16 cellular contexts compared by ENCODE assay signal in the genomic region with DNA sequence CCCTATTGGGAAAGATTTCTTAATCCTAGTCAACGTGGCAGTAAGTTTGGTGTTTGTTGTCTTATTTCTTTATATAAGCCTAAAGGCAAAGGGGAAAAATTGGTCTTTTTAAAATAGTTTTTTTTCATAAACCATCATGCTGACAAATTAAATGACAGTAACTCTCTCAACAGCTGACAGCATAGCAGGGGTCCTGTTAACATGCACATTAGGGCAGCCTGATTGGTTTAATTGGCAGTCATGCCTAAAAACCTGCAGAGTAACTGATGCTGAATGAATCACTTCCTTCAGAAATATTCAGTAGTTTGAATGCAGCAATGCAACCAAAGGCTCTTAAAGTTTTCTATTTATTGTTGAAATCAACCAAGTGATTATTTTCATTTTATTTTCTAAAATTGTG.
A peak's percentile ranks its signal among the peaks of the same experiment; 100 is the strongest.
DNase-seq lines count a peak whose midpoint lies in the region; ATAC-seq, FAIRE-seq and TF ChIP-seq lines count a peak whose summit lies in the region.
"Had no signal": no experiment of that assay in that cellular context is flagged by ENCODE, and none has a peak within 500 bp of the region (broad histone marks: within the 10 kb centered on the region; RNA-seq: fewer than 3 reads in every experiment).

No MANE protein-coding gene starts in this region.

- no peak overlapping the region for H2AFZ ChIP-seq in endothelial cell of umbilical vein (ENCODE audit: low read depth, low read length)
- H2AFZ ChIP-seq: PC-9 had no signal

- POLR2A ChIA-PET in endothelial cell of umbilical vein (lab: Charles Lee), result no interaction called here
- POLR2A ChIA-PET in naive thymus-derived CD8-positive, alpha-beta T cell (lab: Charles Lee), result no interaction called here

- H3K4me1 Mint-ChIP-seq in naive thymus-derived CD8-positive, alpha-beta T cell, result peaks cover 0 to 7% (median 0%) of the 10 kb centered on the region in 4 donors
- H3K4me1 Mint-ChIP-seq in activated naive CD8-positive, alpha-beta T cell treated with anti-CD3 and anti-CD28 coated beads, Interleukin-2, amount 50 U/mL, for 24 hours, result no peaks in the 10 kb centered on the region
- H3K4me1 Mint-ChIP-seq: B cell had no signal

- no peak overlapping the region for H3K4me3 Mint-ChIP-seq in naive thymus-derived CD8-positive, alpha-beta T cell
- no peak overlapping the region for H3K4me3 Mint-ChIP-seq in activated naive CD8-positive, alpha-beta T cell treated with anti-CD3 and anti-CD28 coated beads, Interleukin-2, amount 50 U/mL, for 24 hours
- H3K4me3 Mint-ChIP-seq: B cell; CD4-positive, alpha-beta T cell had no signal

- dilution Hi-C loops in endothelial cell of umbilical vein (cut with MboI; ENCODE audit: extremely low pct_ligation_motif_present, low sequenced_read_pairs), result no loop called here

- CTCF ChIA-PET in endothelial cell of umbilical vein (lab: Charles Lee), result no interaction called here

- no peaks in the 10 kb centered on the region for H4K20me1 ChIP-seq in endothelial cell of umbilical vein (replicated peaks; ENCODE audit: control insufficient read depth, extremely low read depth, insufficient read depth, low read length)

- intact Hi-C loops in endothelial cell of umbilical vein (cut with micrococcal nuclease), result no loop called here

- peak; percentile 35 for DNase-seq in DMS 273 (lab: John Stamatoyannopoulos, UW; ENCODE audit: unreplicated experiment)
- peak; percentile 13 for DNase-seq in HT1080 (ENCODE audit: low read depth)
- DNase-seq in NCI-H446 treated with DMSO at 0.1 percent for 48 hours (lab: John Stamatoyannopoulos, UW), result peak; percentile 68
- DNase-seq in endothelial cell of umbilical vein (ENCODE audit: low read depth, low spot score), result peak; percentile 19
- no peak for DNase-seq in AG20443 (ENCODE audit: low spot score)
- no peak for DNase-seq in naive thymus-derived CD8-positive, alpha-beta T cell
- DNase-seq in activated naive CD8-positive, alpha-beta T cell treated with anti-CD3 and anti-CD28 coated beads, Interleukin-2, amount 50 U/mL, for 24 hours, result no peak
- DNase-seq in effector CD8-positive, alpha-beta T cell (lab: John Stamatoyannopoulos, UW), result no peak
- DNase-seq: CD4-positive, alpha-beta T cell; DND-41; NCI-H1092; NCI-H2029; NCI-H526; PC-9 had no signal

- no peak overlapping the region for H3K27ac Mint-ChIP-seq in naive thymus-derived CD8-positive, alpha-beta T cell
- H3K27ac Mint-ChIP-seq in activated naive CD8-positive, alpha-beta T cell treated with anti-CD3 and anti-CD28 coated beads, Interleukin-2, amount 50 U/mL, for 24 hours, result no peak overlapping the region
- H3K27ac Mint-ChIP-seq: B cell; CD4-positive, alpha-beta T cell had no signal

- H3K4me2 ChIP-seq in endothelial cell of umbilical vein (ENCODE audit: insufficient read depth, low read length), result no peak overlapping the region
- H3K4me2 ChIP-seq: PC-9 had no signal

- BruUV-seq in endothelial cell of umbilical vein (replicated peaks; lab: Mats Ljungman, UMichigan), result no TSS peak

- no peaks in the 10 kb centered on the region for H3K79me2 ChIP-seq in endothelial cell of umbilical vein (ENCODE audit: control insufficient read depth, insufficient read depth, low read length)

- peaks cover 22% of the 10 kb centered on the region for H3K4me1 ChIP-seq in endothelial cell of umbilical vein (ENCODE audit: control insufficient read depth, extremely low read depth, insufficient read depth, low read length)

- H3K9me3 ChIP-seq in endothelial cell of umbilical vein (replicated peaks; ENCODE audit: control insufficient read depth, insufficient read depth, low read length), result no peaks in the 10 kb centered on the region

- peak overlapping the region; percentile 68 for H3K27ac ChIP-seq in endothelial cell of umbilical vein (ENCODE audit: insufficient read depth, low read depth, low read length)
- H3K27ac ChIP-seq: PC-9 had no signal

- no peak for TF ChIP-seq POLR2A in endothelial cell of umbilical vein (IDR thresholded peaks at IDR 0.05; ENCODE audit: low read depth, low read length)

- peaks cover 14 to 66% (median 55%) of the 10 kb centered on the region in 3 donors for H3K36me3 Mint-ChIP-seq in naive thymus-derived CD8-positive, alpha-beta T cell
- H3K36me3 Mint-ChIP-seq in activated naive CD8-positive, alpha-beta T cell treated with anti-CD3 and anti-CD28 coated beads, Interleukin-2, amount 50 U/mL, for 24 hours (ENCODE audit: low read depth), result peaks cover 46% of the 10 kb centered on the region

- H3K9ac ChIP-seq in endothelial cell of umbilical vein (replicated peaks; ENCODE audit: extremely low read depth, insufficient read depth, low read length), result no peak overlapping the region

- TF ChIP-seq CTCF in endothelial cell of umbilical vein (IDR thresholded peaks at IDR 0.05; ENCODE audit: extremely low read depth in 1 of 2, insufficient read depth in 1 of 2, low read depth in 1 of 2, low read length in 2 of 2), result no peak

- FAIRE-seq in endothelial cell of umbilical vein (lab: Jason Lieb, UNC), result peak; percentile 21

- no peaks in the 10 kb centered on the region for H3K27me3 Mint-ChIP-seq in naive thymus-derived CD8-positive, alpha-beta T cell
- H3K27me3 Mint-ChIP-seq in activated naive CD8-positive, alpha-beta T cell treated with anti-CD3 and anti-CD28 coated beads, Interleukin-2, amount 50 U/mL, for 24 hours, result no peaks in the 10 kb centered on the region
- H3K27me3 Mint-ChIP-seq: B cell; CD4-positive, alpha-beta T cell had no signal

- peaks cover 2% of the 10 kb centered on the region for H3K9me1 ChIP-seq in endothelial cell of umbilical vein (replicated peaks; ENCODE audit: control insufficient read depth, extremely low read depth, insufficient read depth, low read length)

- no peak for ATAC-seq in naive thymus-derived CD8-positive, alpha-beta T cell
- no peak for ATAC-seq in activated naive CD8-positive, alpha-beta T cell treated with anti-CD3 and anti-CD28 coated beads, Interleukin-2, amount 50 U/mL, for 24 hours
- ATAC-seq: HCT116 had no signal

- no peak overlapping the region for H3K4me3 ChIP-seq in endothelial cell of umbilical vein (replicated peaks in 1 of 3; ENCODE audit: insufficient read depth in 1 of 3, low read depth in 1 of 3, low read length in 3 of 3)
- H3K4me3 ChIP-seq: PC-9 had no signal

- no peaks in the 10 kb centered on the region for H3K27me3 ChIP-seq in endothelial cell of umbilical vein (ENCODE audit: control insufficient read depth in 2 of 2, insufficient read depth in 2 of 2, low read length in 2 of 2)

- H3K9me3 Mint-ChIP-seq in naive thymus-derived CD8-positive, alpha-beta T cell, result peaks cover 0 to 6% (median 0%) of the 10 kb centered on the region in 9 donors
- H3K9me3 Mint-ChIP-seq in activated naive CD8-positive, alpha-beta T cell treated with anti-CD3 and anti-CD28 coated beads, Interleukin-2, amount 50 U/mL, for 24 hours, result peaks cover 8% of the 10 kb centered on the region

- no peaks in the 10 kb centered on the region for H3K36me3 ChIP-seq in endothelial cell of umbilical vein (ENCODE audit: control insufficient read depth in 2 of 2, extremely low read depth in 1 of 2, insufficient read depth in 2 of 2, low read length in 2 of 2)

TF ChIP-seq in endothelial cell of umbilical vein, 7 proteins besides CTCF, POLR2A, EP300 and RAD21:
- TF ChIP-seq GATA2 (IDR thresholded peaks at IDR 0.05; ENCODE audit: insufficient read depth, insufficient read length, low read depth, low read length) (no peak), FOS (IDR thresholded peaks at IDR 0.05; ENCODE audit: borderline replicate concordance, insufficient read depth, low read length) (peak; percentile 58)

Comparison
In these comparisons a context has a peak if more than half of its experiments do, and no peak if none do; other contexts are left out.
1. DNase-seq: peak in DMS 273 (single experiment), HT1080 (single experiment), NCI-H446 treated with DMSO at 0.1 percent for 48 hours (single experiment) and endothelial cell of umbilical vein (single experiment); none in AG20443 (single experiment), naive thymus-derived CD8-positive, alpha-beta T cell (0 of 10), activated naive CD8-positive, alpha-beta T cell treated with anti-CD3 and anti-CD28 coated beads, Interleukin-2, amount 50 U/mL, for 24 hours (single experiment) and effector CD8-positive, alpha-beta T cell (single experiment).